8 cellular contexts compared by ENCODE assay signal in the genomic region with DNA sequence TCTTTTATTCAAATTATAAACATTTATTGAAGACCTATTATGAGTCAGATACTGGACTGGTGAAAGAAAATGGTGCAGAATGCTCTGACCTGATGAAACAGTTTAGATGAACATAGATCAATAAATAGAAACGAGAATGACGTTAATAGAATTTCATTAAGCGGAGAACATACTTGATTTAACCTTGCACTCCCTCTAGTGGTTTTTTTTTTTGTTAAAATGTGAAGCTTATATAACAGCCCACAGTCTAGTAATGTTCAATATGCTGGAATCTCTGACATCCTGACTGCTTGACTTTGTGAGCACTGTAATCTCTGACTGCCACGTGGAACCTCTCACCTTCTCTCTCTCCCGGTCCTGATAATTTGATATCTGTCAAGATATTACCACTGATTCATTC. TPM values are rescaled to one million over a fixed set of nuclear protein-coding genes. Genes with fewer than 3 reads are reported as not detected.
DNase-seq lines count a peak whose midpoint lies in the region; ATAC-seq, FAIRE-seq and TF ChIP-seq lines count a peak whose summit lies in the region.

No MANE protein-coding gene starts in this region.

- ATAC-seq in thoracic aorta (ENCODE audit: insufficient number of reproducible peaks, low FRiP score, low read depth), result no peak

- H3K9me3 ChIP-seq in thoracic aorta, result no peaks in the 10 kb centered on the region

- no peak overlapping the region for H3K27ac ChIP-seq in thoracic aorta

- no peak overlapping the region for H3K4me3 ChIP-seq in thoracic aorta

- peaks cover 0 to 10% of the 10 kb centered on the region in 2 donors for H3K4me1 ChIP-seq in thoracic aorta (ENCODE audit: control insufficient read depth in 1 of 2, low read depth in 2 of 2)

- TF ChIP-seq CTCF in thoracic aorta (IDR thresholded peaks at IDR 0.05), result peak; percentile 23

- DNase-seq in NCI-H2196 (lab: John Stamatoyannopoulos, UW; ENCODE audit: unreplicated experiment) (peak; percentile 0), NCI-H2196 treated with DMSO at 0.1 percent for 48 hours (lab: John Stamatoyannopoulos, UW; ENCODE audit: unreplicated experiment) (no peak), RKO (ENCODE audit: low spot score) (peak; percentile 45), frontal cortex (ENCODE audit: low spot score in 2 of 2) (peak in 1 of 2 donors; percentile 7), thoracic aorta (ENCODE audit: low spot score) (no peak), NCI-H128 (lab: John Stamatoyannopoulos, UW; ENCODE audit: unreplicated experiment) (no peak), kidney glomerular epithelial cell (lab: John Stamatoyannopoulos, UW) (no peak), NCI-H226 (no peak)

- no peaks in the 10 kb centered on the region for H3K36me3 ChIP-seq in thoracic aorta

- H3K27me3 ChIP-seq in thoracic aorta (replicated peaks; ENCODE audit: insufficient read depth), result no peaks in the 10 kb centered on the region

- peak; percentile 72 for FAIRE-seq in frontal cortex (lab: Jason Lieb, UNC)

RNA-seq across cellular contexts. Expression of a gene that starts 32.3 kb away (rescaled TPM):
- total RNA-seq in frontal cortex (31.0 TPM), thoracic aorta (10 to 100 TPM; 32.5 to 63.8 TPM)

Comparison
In these comparisons a context has a peak if more than half of its experiments do, and no peak if none do; other contexts are left out.
1. DNase-seq: peak in NCI-H2196 (single experiment) and RKO (single experiment); none in NCI-H2196 treated with DMSO at 0.1 percent for 48 hours (single experiment), thoracic aorta (single experiment), NCI-H128 (single experiment), kidney glomerular epithelial cell (single experiment) and NCI-H226 (single experiment).